8 cellular contexts compared by ENCODE assay signal in genomic region chrX:70134116-70134477, GRCh38. TPM values are rescaled to one million over a fixed set of nuclear protein-coding genes. Genes with fewer than 3 reads are reported as not detected.
DNase-seq lines count a peak whose midpoint lies in the region; ATAC-seq, FAIRE-seq and TF ChIP-seq lines count a peak whose summit lies in the region.

No MANE protein-coding gene starts in this region.

- H3K4me1 Mint-ChIP-seq in WTC11: peaks cover 31% of the 10 kb centered on the region
- H3K4me1 Mint-ChIP-seq in glutamatergic neuron (ENCODE audit: low read depth, unreplicated experiment): peaks cover 4% of the 10 kb centered on the region

- CTCF ChIA-PET in WTC11 (lab: Charles Lee): interaction anchor here (0.6 to 1.9 kb wide), 14 partner anchors 33 to 1031 kb away, joined by 3 to 12 read pairs (median 4); partner anchors contain the start of gene ARR3

- H3K27ac ChIP-seq in 22Rv1: peak overlapping the region; percentile 84

- no peaks in the 10 kb centered on the region for H3K27me3 ChIP-seq in skeletal muscle satellite cell (ENCODE audit: control insufficient read depth, insufficient read depth, low read length)

- peak overlapping the region; percentile 83 for H3K4me3 ChIP-seq in skeletal muscle satellite cell (ENCODE audit: low read length)

- no peaks in the 10 kb centered on the region for H3K9me3 ChIP-seq in skeletal muscle satellite cell (replicated peaks; ENCODE audit: low read length)

- ATAC-seq in GM18505 (IDR thresholded peaks at IDR 0.05; ENCODE audit: unreplicated experiment) (peak; percentile 13), HG03159 (IDR thresholded peaks at IDR 0.05; ENCODE audit: unreplicated experiment) (peak; percentile 17), WTC11 (no peak)

- peak overlapping the region; percentile 88 for H3K9ac ChIP-seq in skeletal muscle satellite cell (ENCODE audit: low read depth, low read length)

- H3K4me1 ChIP-seq in skeletal muscle satellite cell (ENCODE audit: control insufficient read depth, insufficient read depth, low read length): peaks cover 8% of the 10 kb centered on the region

- peak overlapping the region; percentile 82 for H3K4me2 ChIP-seq in skeletal muscle satellite cell (ENCODE audit: low read length)

- DNase-seq in WTC11 (ENCODE audit: low spot score) (no peak), glutamatergic neuron (peak; percentile 13), SK-N-DZ (ENCODE audit: low spot score) (no peak), H54 (ENCODE audit: insufficient read length, low spot score) (no peak)

- TF ChIP-seq POLR2A in GM18505 (IDR thresholded peaks at IDR 0.05; ENCODE audit: borderline replicate concordance, extremely low read depth, insufficient read depth, insufficient read length): no peak
- no peak for TF ChIP-seq POLR2A in H54 (IDR thresholded peaks at IDR 0.05; ENCODE audit: low read depth, low read length)

- peaks cover 14% of the 10 kb centered on the region for H3K36me3 Mint-ChIP-seq in WTC11
- no peaks in the 10 kb centered on the region for H3K36me3 Mint-ChIP-seq in glutamatergic neuron (ENCODE audit: unreplicated experiment)

- FAIRE-seq in H54 (lab: Jason Lieb, UNC): no peak

- H3K36me3 ChIP-seq in skeletal muscle satellite cell (ENCODE audit: insufficient read depth, low read length): peaks cover 7% of the 10 kb centered on the region

- peak overlapping the region; percentile 97 for H3K27ac Mint-ChIP-seq in WTC11
- H3K27ac Mint-ChIP-seq in glutamatergic neuron (ENCODE audit: unreplicated experiment): peak overlapping the region; percentile 99

- TF ChIP-seq CTCF in 22Rv1 (IDR thresholded peaks at IDR 0.05): no peak
- TF ChIP-seq CTCF in WTC11 (IDR thresholded peaks at IDR 0.05): no peak
- TF ChIP-seq CTCF in glutamatergic neuron (IDR thresholded peaks at IDR 0.05; ENCODE audit: partially characterized antibody, unreplicated experiment): no peak

- H3K27me3 Mint-ChIP-seq in WTC11 (ENCODE audit: low read depth) (no peaks in the 10 kb centered on the region), glutamatergic neuron (ENCODE audit: unreplicated experiment) (no peaks in the 10 kb centered on the region)

- peak overlapping the region; percentile 100 for H3K4me3 Mint-ChIP-seq in WTC11
- peak overlapping the region; percentile 99 for H3K4me3 Mint-ChIP-seq in glutamatergic neuron (ENCODE audit: unreplicated experiment)

- POLR2A ChIA-PET in WTC11 (lab: Charles Lee): interaction anchor here (0.5 to 1.4 kb wide), 2 partner anchors 35 to 46 kb away, joined by 3 to 5 read pairs; no protein-coding TSS in a partner anchor

- H3K9me3 Mint-ChIP-seq in WTC11: no peaks in the 10 kb centered on the region
- peaks cover 2% of the 10 kb centered on the region for H3K9me3 Mint-ChIP-seq in glutamatergic neuron (ENCODE audit: unreplicated experiment)

TF ChIP-seq in WTC11, 78 proteins besides CTCF, POLR2A, EP300 and RAD21:
- TF ChIP-seq NR2C2 (CRISPR knock-in tag; IDR thresholded peaks at IDR 0.05): 0 out of 2 replicates have a peak, but pooled peaks have one; percentile 10
- TF ChIP-seq TEAD1 (CRISPR knock-in tag; IDR thresholded peaks at IDR 0.05): no peak
TF ChIP-seq in WTC11: peak in this region for 1.

RNA-seq across cellular contexts. Expression of gene IGBP1, which starts 0.8 kb away (rescaled TPM):
- 38.9 to 46.5 TPM (median 45.3 TPM) in 3 replicates for total RNA-seq in WTC11 (2021)
- total RNA-seq in glutamatergic neuron (ENCODE audit: unreplicated experiment): 44.0 TPM
- 36.7 and 48.7 TPM in 2 replicates for total RNA-seq in skeletal muscle satellite cell (2012; rRNA removed)
- polyA plus RNA-seq in SK-N-DZ (2014; cell fraction: cytosol; rRNA removed): 51.5 and 55.5 TPM in 2 replicates
- polyA plus RNA-seq in SK-N-DZ (2014; cell fraction: nucleus; rRNA removed): 22.4 and 29.1 TPM in 2 replicates

RNA-seq across cellular contexts. Expression of gene DGAT2L6, which starts 43.2 kb away (rescaled TPM):
- total RNA-seq in WTC11 (2021) (not detected in 3 replicates), glutamatergic neuron (ENCODE audit: unreplicated experiment) (not detected)
- not detected in 2 replicates for total RNA-seq in skeletal muscle satellite cell (2012; rRNA removed)
- not detected in 2 replicates for polyA plus RNA-seq in SK-N-DZ (2014; cell fraction: cytosol; rRNA removed)
- polyA plus RNA-seq in SK-N-DZ (2014; cell fraction: nucleus; rRNA removed): not detected in 2 replicates
